8 cellular contexts compared by ENCODE assay signal in genomic region chr2:226835420-226835795, GRCh38. TPM values are rescaled to one million over a fixed set of nuclear protein-coding genes. Genes with fewer than 3 reads are reported as not detected.
DNase-seq lines count a peak whose midpoint lies in the region; ATAC-seq, FAIRE-seq and TF ChIP-seq lines count a peak whose summit lies in the region.

No MANE protein-coding gene starts in this region.

- peak; percentile 27 for ATAC-seq in GM12878

- no peak for TF ChIP-seq POLR2A in GM12878 (IDR thresholded peaks at IDR 0.05; ENCODE audit: low read depth, low read length)

- BruUV-seq in GM12878 (replicated peaks; lab: Mats Ljungman, UMichigan): TSS peak; percentile 78

- no peaks in the 10 kb centered on the region for H4K20me1 ChIP-seq in GM12878 (ENCODE audit: control insufficient read depth, insufficient read depth)

- intact Hi-C loops in GM12878 (cut with micrococcal nuclease; ENCODE audit: unreplicated experiment): loop anchor here (5.0 to 10.0 kb wide), 2 partner anchors 1793 to 1891 kb away; partner anchors contain the start of gene DOCK10

- peak overlapping the region; percentile 97 for H3K27ac ChIP-seq in GM12878 (ENCODE audit: control insufficient read depth, insufficient read depth)

- TF ChIP-seq CTCF in HFFc6 (IDR thresholded peaks at IDR 0.05) (no peak), GM12878 (IDR thresholded peaks at IDR 0.05 in 2 of 3, conservative IDR thresholded peaks at IDR 0.05 in 1 of 3; ENCODE audit: control insufficient read depth in 2 of 3, extremely low read depth in 1 of 3, insufficient read depth in 1 of 3, low read depth in 3 of 3, low read length in 3 of 3) (no peak)

- peaks cover 65% of the 10 kb centered on the region for H3K79me2 ChIP-seq in GM12878 (ENCODE audit: control insufficient read depth, insufficient read depth, low read length)

- POLR2A ChIA-PET in GM12878 (lab: Charles Lee): interaction anchor here (0.6 to 2.7 kb wide), 9 partner anchors 9 to 134 kb away, joined by 3 to 19 read pairs (median 3); no protein-coding TSS in a partner anchor

- no peaks in the 10 kb centered on the region for H3K9me3 Mint-ChIP-seq in HFFc6
- H3K9me3 Mint-ChIP-seq in immature natural killer cell: no peaks in the 10 kb centered on the region

- H3K4me2 ChIP-seq in GM12878 (ENCODE audit: control insufficient read depth, insufficient read depth): peak overlapping the region; percentile 97

- H3K4me1 ChIP-seq in GM12878 (ENCODE audit: control insufficient read depth, insufficient read depth, low read length): peaks cover 6% of the 10 kb centered on the region; the same call in 1 of the 2 replicates

- in situ Hi-C loops in GM12878 (cut with MboI): loop anchor here (5.0 to 25.0 kb wide), 2 partner anchors 137 to 952 kb away; no protein-coding TSS in a partner anchor

- H3K27me3 Mint-ChIP-seq in HFFc6 (ENCODE audit: insufficient read depth) (no peaks in the 10 kb centered on the region), immature natural killer cell (ENCODE audit: low read depth in 3 of 3) (peaks cover 3 to 12% (median 8%) of the 10 kb centered on the region in 3 donors)

- H3K4me1 Mint-ChIP-seq in HFFc6 (ENCODE audit: low read depth): peaks cover 45% of the 10 kb centered on the region
- H3K4me1 Mint-ChIP-seq in immature natural killer cell: peaks cover 33 to 46% of the 10 kb centered on the region in 2 donors

- H3K4me3 Mint-ChIP-seq in HFFc6: peak overlapping the region; percentile 94
- peak overlapping the region; percentile 96 to 100 (median 97) for H3K4me3 Mint-ChIP-seq in immature natural killer cell

- CTCF ChIA-PET in GM12878 (lab: Yijun Ruan, JAX): interaction anchor here (0.7 to 1.7 kb wide), 10 partner anchors 10 to 150 kb away, joined by 3 to 12 read pairs (median 4); no protein-coding TSS in a partner anchor

- H3K36me3 Mint-ChIP-seq in HFFc6 (ENCODE audit: low read depth) (peaks cover 29% of the 10 kb centered on the region), immature natural killer cell (peaks cover 0 to 12% (median 4%) of the 10 kb centered on the region in 3 donors)

- FAIRE-seq in GM12878 (lab: Jason Lieb, UNC): no peak

- H3K27me3 ChIP-seq in GM12878 (replicated peaks in 1 of 2; ENCODE audit: control insufficient read depth in 2 of 2, insufficient read depth in 2 of 2, low read length in 1 of 2): no peaks in the 10 kb centered on the region

- TF ChIP-seq EP300 in GM12878 (IDR thresholded peaks at IDR 0.05; ENCODE audit: borderline replicate concordance in 1 of 2, control insufficient read depth in 1 of 2, low read depth in 2 of 2, low read length in 2 of 2): no peak

- TF ChIP-seq RAD21 in GM12878 (IDR thresholded peaks at IDR 0.05; ENCODE audit: insufficient read depth, low read depth, low read length): no peak

- WGBS in GM12878 (ENCODE audit: insufficient coverage, insufficient replicate concordance, low lambda C conversion rate, missing lambda C conversion rate): under 1% methylated on average over 26 of the region's 26 CpGs

- peak overlapping the region; percentile 98 for H3K9ac ChIP-seq in GM12878 (ENCODE audit: control insufficient read depth, insufficient read depth, low read length)

- SMC1A ChIA-PET in GM12878 (lab: Charles Lee; ENCODE audit: uncharacterized antibody, unreplicated experiment): interaction anchor here (0.5 to 2.5 kb wide), 14 partner anchors 10 to 261 kb away, joined by 3 to 9 read pairs (median 5); no protein-coding TSS in a partner anchor

- peak overlapping the region; percentile 97 for H3K27ac Mint-ChIP-seq in HFFc6
- peak overlapping the region; percentile 98 to 100 (median 100) for H3K27ac Mint-ChIP-seq in immature natural killer cell

- no peaks in the 10 kb centered on the region for H3K9me3 ChIP-seq in GM12878 (replicated peaks; ENCODE audit: control insufficient read depth, insufficient read depth, low read length)

- RAD21 ChIA-PET in GM12878 (lab: Charles Lee; ENCODE audit: unreplicated experiment): interaction anchor here (0.7 to 3.2 kb wide), 6 partner anchors 10 to 146 kb away, joined by 3 to 9 read pairs (median 4); no protein-coding TSS in a partner anchor

- peak overlapping the region; percentile 79 for H3K4me3 ChIP-seq in GM12878

- DNase-seq in NCI-H526 (lab: John Stamatoyannopoulos, UW) (peak; percentile 42 to 49), NCI-H526 treated with DMSO at 0.1 percent for 48 hours (lab: John Stamatoyannopoulos, UW) (no peak), HFFc6 (no peak), NCI-H146 treated with DMSO at 0.1 percent for 48 hours (lab: John Stamatoyannopoulos, UW; ENCODE audit: unreplicated experiment) (peak; percentile 53), GM12878 (ENCODE audit: low read depth, low spot score) (no peak), immature natural killer cell (no peak), HuH-7.5 (ENCODE audit: low spot score) (no peak)
- DNase-seq in stimulated activated naive CD4-positive, alpha-beta T cell treated with Interleukin-2 at 50 U/mL for 16 hours (lab: John Stamatoyannopoulos, UW): peak; percentile 49

- peak overlapping the region; percentile 82 for H2AFZ ChIP-seq in GM12878 (ENCODE audit: control insufficient read depth, low read depth, low read length)

- no peaks in the 10 kb centered on the region; a peak in 1 of 4 replicates for H3K36me3 ChIP-seq in GM12878 (ENCODE audit: control insufficient read depth in 2 of 2, insufficient read depth in 2 of 2, low read length in 1 of 2)

TF ChIP-seq in GM12878, 131 proteins besides CTCF, POLR2A, EP300 and RAD21 (continues in another document):
- no peak for TF ChIP-seq BRCA1 (IDR thresholded peaks at IDR 0.05; ENCODE audit: low read depth, low read length)
- TF ChIP-seq ASH2L (IDR thresholded peaks at IDR 0.05; ENCODE audit: borderline replicate concordance, low read depth): 0 out of 2 replicates have a peak, but pooled peaks have one; percentile 75
- TF ChIP-seq FOXK2 (IDR thresholded peaks at IDR 0.05): no peak

RNA-seq across cellular contexts. Expression of gene RHBDD1, which starts 0.4 kb away (rescaled TPM):
- total RNA-seq in HFFc6 (2021; fragmentation: NEBNext Ultra II Directional; extraction: Animal tissue kit (Norgen Biotek cat#: 25700)): 10 to 100 TPM; 34.3 to 50.7 (median 42.3) TPM
- 230 and 231 TPM in 2 replicates for total RNA-seq in GM12878 (2013; cell fraction: nucleolus; rRNA removed)
- total RNA-seq in GM12878 (2014; rRNA removed): 7.5 and 11.3 TPM in 2 replicates
- total RNA-seq in GM12878 (2014; rRNA removed; fragmentation: Illumina TruSeq; extraction: Trizol): 14.3 and 17.1 TPM in 2 replicates
- 25.7 and 29.0 TPM in 2 replicates for total RNA-seq in GM12878 (2021)
- 11.7 TPM for polyA plus RNA-seq in GM12878 (2011; ENCODE audit: low read depth)
- polyA plus RNA-seq in GM12878 (2011; rRNA removed): 35.6 and 36.4 TPM in 2 replicates
- 15.0 and 18.9 TPM in 2 replicates for polyA plus RNA-seq in GM12878 (2011; cell fraction: cytosol; rRNA removed)
- 22.2 and 35.0 TPM in 2 replicates for polyA plus RNA-seq in GM12878 (2011; cell fraction: nucleus; rRNA removed)
- 13.7 and 15.5 TPM in 2 replicates for polyA plus RNA-seq in GM12878 (2012)
- 15.0 and 23.8 TPM in 2 replicates for polyA plus RNA-seq in GM12878 (2014; fragmentation: Illumina TruSeq; extraction: Trizol)
- 1 to 10 TPM; 7.1 to 7.3 TPM for polyA plus RNA-seq in GM12878 (2014; fragmentation: Nextera tagmentation; extraction: Ambion mirVana)
- polyA plus RNA-seq in GM12878 (2014; rRNA removed): 10.1 and 12.9 TPM in 2 replicates
- 10 to 100 TPM; 23.4 to 27.4 TPM for polyA plus RNA-seq in GM12878 (2016; fragmentation: Nextera tagmentation; extraction: Ambion mirVana)
- polyA minus RNA-seq in GM12878 (2011; rRNA and poly(A)+ RNA removed): 95.4 and 140 TPM in 2 replicates
- polyA minus RNA-seq in GM12878 (2011; cell fraction: cytosol; rRNA and poly(A)+ RNA removed): 20.8 and 32.3 TPM in 2 replicates
- 68.9 and 77.6 TPM in 2 replicates for polyA minus RNA-seq in GM12878 (2011; cell fraction: nucleus; rRNA and poly(A)+ RNA removed)
- 10 to 100 TPM; 10.3 to 19.0 (median 11.2) TPM for polyA plus RNA-seq in immature natural killer cell

RNA-seq across cellular contexts. Expression of gene IRS1, which starts 35.8 kb away (rescaled TPM):
- 10 to 100 TPM; 37.4 to 49.9 (median 44.4) TPM for total RNA-seq in HFFc6 (2021; fragmentation: NEBNext Ultra II Directional; extraction: Animal tissue kit (Norgen Biotek cat#: 25700))
- 0.10 and 0.23 TPM in 2 replicates for total RNA-seq in GM12878 (2013; cell fraction: nucleolus; rRNA removed)
- total RNA-seq in GM12878 (2014; rRNA removed) (0.54 and 0.73 TPM in 2 replicates), GM12878 (2014; rRNA removed; fragmentation: Illumina TruSeq; extraction: Trizol) (0.40 and 0.46 TPM in 2 replicates), GM12878 (2021) (1.7 TPM in 2 replicates)
- 0.03 TPM for polyA plus RNA-seq in GM12878 (2011; ENCODE audit: low read depth)
- polyA plus RNA-seq in GM12878 (2011; rRNA removed) (0.07 and 0.08 TPM in 2 replicates), GM12878 (2014; fragmentation: Illumina TruSeq; extraction: Trizol) (0.11 and 0.28 TPM in 2 replicates), GM12878 (2014; fragmentation: Nextera tagmentation; extraction: Ambion mirVana) (under 1 TPM; 0.03 to 0.13 TPM), GM12878 (2014; rRNA removed) (0.48 and 0.87 TPM in 2 replicates), GM12878 (2016; fragmentation: Nextera tagmentation; extraction: Ambion mirVana) (under 1 TPM; 0.25 to 0.43 TPM), immature natural killer cell (under 1 TPM in 1 of 3 donors, not detected in 2; 0.03 TPM)
- polyA plus RNA-seq in GM12878 (2011; cell fraction: cytosol; rRNA removed): 0.10 and 0.25 TPM in 2 replicates
- 0.39 and 0.51 TPM in 2 replicates for polyA plus RNA-seq in GM12878 (2011; cell fraction: nucleus; rRNA removed)
- 0.14 and 0.45 TPM in 2 replicates for polyA plus RNA-seq in GM12878 (2012)
- polyA minus RNA-seq in GM12878 (2011; rRNA and poly(A)+ RNA removed): 0.22 and 0.52 TPM in 2 replicates
- 0.13 and 0.21 TPM in 2 replicates for polyA minus RNA-seq in GM12878 (2011; cell fraction: cytosol; rRNA and poly(A)+ RNA removed)
- 0.48 and 1.1 TPM in 2 replicates for polyA minus RNA-seq in GM12878 (2011; cell fraction: nucleus; rRNA and poly(A)+ RNA removed)

Comparison
In these comparisons a context has a peak if more than half of its experiments do, and no peak if none do; other contexts are left out.
1. DNase-seq: peak in NCI-H526 (2 of 2), NCI-H146 treated with DMSO at 0.1 percent for 48 hours (single experiment) and stimulated activated naive CD4-positive, alpha-beta T cell treated with Interleukin-2 at 50 U/mL for 16 hours (single experiment); none in NCI-H526 treated with DMSO at 0.1 percent for 48 hours (single experiment), HFFc6 (single experiment), GM12878 (single experiment), immature natural killer cell (0 of 3) and HuH-7.5 (single experiment).
2. RNA of gene IRS1, which starts 35.8 kb away (total RNA-seq): 37.4 to 49.9 TPM in HFFc6; 0.10 to 1.7 TPM in GM12878; every median in the first group is over 10 times any median in the second.